16 cellular contexts compared by ENCODE assay signal in genomic region chr2:18527822-18528221, GRCh38. TPM values are rescaled to one million over a fixed set of nuclear protein-coding genes. Genes with fewer than 3 reads are reported as not detected.
A peak's percentile ranks its signal among the peaks of the same experiment; 100 is the strongest.
DNase-seq lines count a peak whose midpoint lies in the region; ATAC-seq lines count a peak whose summit lies in the region.
"Had no signal": no experiment of that assay in that cellular context is flagged by ENCODE, and none has a peak within 500 bp of the region (broad histone marks: within the 10 kb centered on the region; RNA-seq: fewer than 3 reads in every experiment).

No MANE protein-coding gene starts in this region.

- H3K27me3 Mint-ChIP-seq in T-helper 2 cell treated with Interferon-gamma antibody and Interleukin-4, amounts not matched to agents 5 μg/mL and 100 μg/mL, for 36 hours (ENCODE audit: low read depth) = peaks cover 3% of the 10 kb centered on the region

- H3K9me3 ChIP-seq in right cardiac atrium (ENCODE audit: control insufficient read depth, low read length) = no peaks in the 10 kb centered on the region
- H3K9me3 ChIP-seq: BLaER1 had no signal

- intact Hi-C loops in right cardiac atrium (cut with DNase I) = loop anchor here in 3 of 4 donors (10.0 kb wide), 2 partner anchors 217 to 1337 kb away; no protein-coding TSS in a partner anchor
- intact Hi-C loops in Right ventricle myocardium superior (cut with DNase I) = no loop called here

- H3K36me3 Mint-ChIP-seq in T-helper 2 cell treated with Interferon-gamma antibody and Interleukin-4, amounts not matched to agents 5 μg/mL and 100 μg/mL, for 36 hours (ENCODE audit: low read depth) = no peaks in the 10 kb centered on the region
- H3K36me3 Mint-ChIP-seq: CD14-positive monocyte; CD4-positive, alpha-beta memory T cell had no signal

- no peaks in the 10 kb centered on the region for H3K9me3 Mint-ChIP-seq in T-helper 2 cell treated with Interferon-gamma antibody and Interleukin-4, amounts not matched to agents 5 μg/mL and 100 μg/mL, for 36 hours
- H3K9me3 Mint-ChIP-seq: CD4-positive, alpha-beta memory T cell had no signal

- H3K4me1 ChIP-seq in right cardiac atrium (ENCODE audit: control insufficient read depth, insufficient read depth, low read length) = peaks cover 4% of the 10 kb centered on the region
- H3K4me1 ChIP-seq: BLaER1 had no signal

- no peak overlapping the region for H3K27ac Mint-ChIP-seq in T-helper 2 cell treated with Interferon-gamma antibody and Interleukin-4, amounts not matched to agents 5 μg/mL and 100 μg/mL, for 36 hours
- H3K27ac Mint-ChIP-seq: CD14-positive monocyte; CD4-positive, alpha-beta memory T cell had no signal

- no peak overlapping the region for H3K4me3 ChIP-seq in right cardiac atrium (ENCODE audit: low read length)
- H3K4me3 ChIP-seq: BLaER1, GM23248 had no signal

- H3K4me1 Mint-ChIP-seq in T-helper 2 cell treated with Interferon-gamma antibody and Interleukin-4, amounts not matched to agents 5 μg/mL and 100 μg/mL, for 36 hours (ENCODE audit: low read depth) = no peaks in the 10 kb centered on the region
- H3K4me1 Mint-ChIP-seq: CD14-positive monocyte; CD4-positive, alpha-beta memory T cell had no signal

- no peaks in the 10 kb centered on the region for H3K27me3 ChIP-seq in right cardiac atrium (ENCODE audit: control insufficient read depth, insufficient read depth)
- H3K27me3 ChIP-seq: BLaER1 had no signal

- peak in 2 of 3 experiments; percentile 24 to 57 for DNase-seq in NCI-H1417 (lab: John Stamatoyannopoulos, UW)
- DNase-seq in NCI-H1417 treated with DMSO at 0.1 percent for 48 hours (lab: John Stamatoyannopoulos, UW) = no peak
- DNase-seq in right cardiac atrium = no peak
- no peak for DNase-seq in Right ventricle myocardium superior
- peak; percentile 28 for DNase-seq in NCI-H69 (lab: John Stamatoyannopoulos, UW)
- DNase-seq in T-helper 2 cell treated with Interferon-gamma antibody and Interleukin-4, amounts not matched to agents 5 μg/mL and 100 μg/mL, for 36 hours (ENCODE audit: low spot score) = no peak
- DNase-seq: Calu3; CD4-positive, alpha-beta memory T cell; DMS79 treated with DMSO at 0.1 percent for 48 hours; GF-D8; GM23248; HCEC 1CT had no signal

- WGBS in right cardiac atrium = 55% methylated on average over 4 of the region's 4 CpGs

- peak overlapping the region; percentile 48 for H3K27ac ChIP-seq in right cardiac atrium (ENCODE audit: low read length)
- H3K27ac ChIP-seq: 22Rv1, BLaER1, GM23248 had no signal

- ATAC-seq in right cardiac atrium = no peak
- no peak for ATAC-seq in Right ventricle myocardium superior (ENCODE audit: poor library complexity)
- no peak for ATAC-seq in GM18907 (IDR thresholded peaks at IDR 0.05; ENCODE audit: unreplicated experiment)

- no peak overlapping the region for H3K4me3 Mint-ChIP-seq in T-helper 2 cell treated with Interferon-gamma antibody and Interleukin-4, amounts not matched to agents 5 μg/mL and 100 μg/mL, for 36 hours
- H3K4me3 Mint-ChIP-seq: CD14-positive monocyte; CD4-positive, alpha-beta memory T cell had no signal

RNA-seq across cellular contexts. Expression of gene RDH14, which starts 32.6 kb away (rescaled TPM):
- total RNA-seq in right cardiac atrium = 10 to 100 TPM; 45.3 to 55.6 (median 47.9) TPM
- polyA plus RNA-seq in right cardiac atrium = 53.9 TPM
- total RNA-seq in Right ventricle myocardium superior = 45.5 TPM

Comparison
In these comparisons a context has a peak if more than half of its experiments do, and no peak if none do; other contexts are left out.
1. DNase-seq: peak in NCI-H1417 (2 of 3) and NCI-H69 (single experiment); none in NCI-H1417 treated with DMSO at 0.1 percent for 48 hours (single experiment), right cardiac atrium (0 of 3), Right ventricle myocardium superior (single experiment) and T-helper 2 cell treated with Interferon-gamma antibody and Interleukin-4, amounts not matched to agents 5 μg/mL and 100 μg/mL, for 36 hours (single experiment).